In genomic region chr18:55013685-55014084, GRCh38 we compare ENCODE assay signal across 29 cellular contexts. TPM values are rescaled to one million over a fixed set of nuclear protein-coding genes. Genes with fewer than 3 reads are reported as not detected.
DNase-seq lines count a peak whose midpoint lies in the region; ATAC-seq, FAIRE-seq and TF ChIP-seq lines count a peak whose summit lies in the region.
"Had no signal": no experiment of that assay in that cellular context is flagged by ENCODE, and none has a peak within 500 bp of the region (broad histone marks: within the 10 kb centered on the region; RNA-seq: fewer than 3 reads in every experiment).

No MANE protein-coding gene starts in this region.

- CTCF ChIA-PET in GM12878 (lab: Yijun Ruan, JAX), result interaction anchor here (0.7 to 1.1 kb wide), 5 partner anchors 20 to 221 kb away, joined by 3 to 4 read pairs (median 4); no protein-coding TSS in a partner anchor

- 0 out of 2 replicates have a peak overlapping the region, but pooled peaks have one; percentile 9 for H3K27ac ChIP-seq in HUES6 (ENCODE audit: low read depth, low read length)
- no peak overlapping the region for H3K27ac ChIP-seq in GM12878 (ENCODE audit: control insufficient read depth, insufficient read depth)
- H3K27ac ChIP-seq: A549, SJSA1 had no signal

- no peak for TF ChIP-seq POLR2A in GM12878 (IDR thresholded peaks at IDR 0.05; ENCODE audit: low read depth, low read length)

- POLR2A ChIA-PET in GM12878 (lab: Charles Lee), result no interaction called here

- FAIRE-seq in GM12878 (lab: Jason Lieb, UNC), result no peak
- FAIRE-seq: A549, GM19239, HepG2 had no signal

- no peak overlapping the region for H3K4me3 Mint-ChIP-seq in progenitor cell of endocrine pancreas (ENCODE audit: low read depth)
- H3K4me3 Mint-ChIP-seq: HFFc6 had no signal

- SMC1A ChIA-PET in GM12878 (lab: Charles Lee; ENCODE audit: uncharacterized antibody, unreplicated experiment), result interaction anchor here (0.7 to 3.8 kb wide), 5 partner anchors 20 to 328 kb away, joined by 3 to 22 read pairs (median 3); no protein-coding TSS in a partner anchor

- RAD21 ChIA-PET in GM12878 (lab: Charles Lee; ENCODE audit: unreplicated experiment), result interaction anchor here (0.8 to 1.0 kb wide), 2 partner anchors 30 to 154 kb away, joined by 3 read pairs; no protein-coding TSS in a partner anchor

- peaks cover 4% of the 10 kb centered on the region for H3K4me1 Mint-ChIP-seq in progenitor cell of endocrine pancreas (ENCODE audit: low read depth)
- H3K4me1 Mint-ChIP-seq: CD4-positive, alpha-beta memory T cell had no signal

- no peaks in the 10 kb centered on the region for H4K20me1 ChIP-seq in GM12878 (ENCODE audit: control insufficient read depth, insufficient read depth)

- H3K4me3 ChIP-seq in HUES6 (ENCODE audit: low read depth, low read length), result no peak overlapping the region
- no peak overlapping the region for H3K4me3 ChIP-seq in GM12878
- H3K4me3 ChIP-seq: A549, HAP-1, SJSA1 had no signal

- H3K4me1 ChIP-seq in HUES6 (ENCODE audit: control insufficient read depth, insufficient read depth, low read length) (peaks cover 22% of the 10 kb centered on the region), GM12878 (ENCODE audit: control insufficient read depth, insufficient read depth, low read length) (no peaks in the 10 kb centered on the region)
- H3K4me1 ChIP-seq: HAP-1 had no signal

- intact Hi-C loops in GM12878 (cut with micrococcal nuclease; ENCODE audit: unreplicated experiment) (no loop called here), sciatic nerve (cut with DNase I) (no loop called here)

- no peak for TF ChIP-seq RAD21 in GM12878 (IDR thresholded peaks at IDR 0.05; ENCODE audit: insufficient read depth, low read depth, low read length)

- BruUV-seq in GM12878 (replicated peaks; lab: Mats Ljungman, UMichigan), result no TSS peak

- H3K36me3 Mint-ChIP-seq in progenitor cell of endocrine pancreas (ENCODE audit: insufficient read depth), result no peaks in the 10 kb centered on the region
- H3K36me3 Mint-ChIP-seq: CD4-positive, alpha-beta memory T cell had no signal

- H3K27me3 ChIP-seq in HUES6 (ENCODE audit: control insufficient read depth, insufficient read depth, low read length) (no peaks in the 10 kb centered on the region), GM12878 (replicated peaks in 1 of 2; ENCODE audit: control insufficient read depth in 2 of 2, insufficient read depth in 2 of 2, low read length in 1 of 2) (no peaks in the 10 kb centered on the region)
- H3K27me3 ChIP-seq: SJSA1 had no signal

- no peak overlapping the region for H2AFZ ChIP-seq in GM12878 (ENCODE audit: control insufficient read depth, low read depth, low read length)

- no peak overlapping the region for H3K4me2 ChIP-seq in GM12878 (ENCODE audit: control insufficient read depth, insufficient read depth)
- H3K4me2 ChIP-seq: A549 had no signal

- H3K27ac Mint-ChIP-seq in progenitor cell of endocrine pancreas, result peak overlapping the region; percentile 11
- H3K27ac Mint-ChIP-seq: CD4-positive, alpha-beta memory T cell; HFFc6 had no signal

- H3K9ac ChIP-seq in HUES6 (ENCODE audit: low read length), result no peak overlapping the region
- H3K9ac ChIP-seq in GM12878 (ENCODE audit: control insufficient read depth, insufficient read depth, low read length), result no peak overlapping the region

- no peaks in the 10 kb centered on the region for H3K9me3 ChIP-seq in HUES6 (ENCODE audit: control insufficient read depth, insufficient read depth, low read depth, low read length)
- H3K9me3 ChIP-seq in GM12878 (replicated peaks; ENCODE audit: control insufficient read depth, insufficient read depth, low read length), result no peaks in the 10 kb centered on the region
- H3K9me3 ChIP-seq: A549, HAP-1, SJSA1 had no signal

- no peak for DNase-seq in GM12878 (ENCODE audit: low read depth, low spot score)
- no peak for DNase-seq in progenitor cell of endocrine pancreas (ENCODE audit: low spot score, unreplicated experiment)
- DNase-seq in sciatic nerve (ENCODE audit: low spot score), result no peak
- no peak for DNase-seq in NCI-H1694 treated with DMSO at 0.1 percent for 48 hours (lab: John Stamatoyannopoulos, UW)
- DNase-seq: C1 segment of cervical spinal cord; CD4-positive, alpha-beta memory T cell; COR-L47; DMS79 treated with DMSO at 0.1 percent for 48 hours; HFFc6; Karpas-422; NCI-H1092 treated with DMSO at 0.1 percent for 48 hours; NCI-H1436; NCI-H187 treated with DMSO at 0.1 percent for 48 hours; NCI-H2171 treated with DMSO at 0.1 percent for 48 hours; NCI-H345; NCI-H524 treated with DMSO at 0.1 percent for 48 hours; NCI-H82; NK-92 treated with Interleukin-12 subunit alpha and Interleukin-12 subunit beta, amount 100 ng/mL, for 24 hours; Right ventricle myocardium superior; RPMI8226; T-helper 1 cell had no signal

- H3K9me3 Mint-ChIP-seq in progenitor cell of endocrine pancreas (ENCODE audit: low read depth), result no peaks in the 10 kb centered on the region
- H3K9me3 Mint-ChIP-seq: HFFc6 had no signal

- no peak for TF ChIP-seq EP300 in GM12878 (IDR thresholded peaks at IDR 0.05; ENCODE audit: borderline replicate concordance in 1 of 2, control insufficient read depth in 1 of 2, low read depth in 2 of 2, low read length in 2 of 2)

- TF ChIP-seq CTCF in GM12878 (IDR thresholded peaks at IDR 0.05 in 2 of 3, conservative IDR thresholded peaks at IDR 0.05 in 1 of 3; ENCODE audit: control insufficient read depth in 2 of 3, extremely low read depth in 1 of 3, insufficient read depth in 1 of 3, low read depth in 3 of 3, low read length in 3 of 3) (no peak), progenitor cell of endocrine pancreas (IDR thresholded peaks at IDR 0.05; ENCODE audit: unreplicated experiment) (no peak)

- no peaks in the 10 kb centered on the region for H3K36me3 ChIP-seq in HUES6 (ENCODE audit: control insufficient read depth, insufficient read depth, low read length)
- H3K36me3 ChIP-seq in GM12878 (ENCODE audit: control insufficient read depth in 2 of 2, insufficient read depth in 2 of 2, low read length in 1 of 2), result no peaks in the 10 kb centered on the region
- H3K36me3 ChIP-seq: HAP-1, SJSA1 had no signal

- H3K79me2 ChIP-seq in GM12878 (ENCODE audit: control insufficient read depth, insufficient read depth, low read length), result no peaks in the 10 kb centered on the region

- H3K27me3 Mint-ChIP-seq in progenitor cell of endocrine pancreas, result no peaks in the 10 kb centered on the region

- in situ Hi-C loops in GM12878 (cut with MboI), result no loop called here

- peak; percentile 20 for ATAC-seq in GM18867 (IDR thresholded peaks at IDR 0.05; ENCODE audit: unreplicated experiment)
- peak; percentile 34; the same call in 2 of the 3 replicates for ATAC-seq in GM12878
- ATAC-seq in sciatic nerve, result no peak
- no peak for ATAC-seq in HG03378 (IDR thresholded peaks at IDR 0.05; ENCODE audit: unreplicated experiment)
- ATAC-seq: A549, HepG2 had no signal

TF ChIP-seq in GM12878, 131 proteins besides CTCF, POLR2A, EP300 and RAD21:
- TF ChIP-seq E2F4 (IDR thresholded peaks at IDR 0.05; ENCODE audit: low read depth, low read length) (no peak), CHD4 (IDR thresholded peaks at IDR 0.05) (no peak)

RNA-seq across cellular contexts. Expression of gene CCDC68, which starts 54.4 kb away (rescaled TPM):
- total RNA-seq in GM12878 (2013; cell fraction: nucleolus; rRNA removed), result 0.10 TPM in 1 of 2 replicates, not detected in the other
- total RNA-seq in GM12878 (2014; rRNA removed), result not detected in 2 replicates
- not detected in 2 replicates for total RNA-seq in GM12878 (2014; rRNA removed; fragmentation: Illumina TruSeq; extraction: Trizol)
- not detected in 2 replicates for total RNA-seq in GM12878 (2021)
- polyA plus RNA-seq in GM12878 (2011; ENCODE audit: low read depth), result not detected
- polyA plus RNA-seq in GM12878 (2011; rRNA removed), result 0.04 TPM in 2 replicates
- not detected in 2 replicates for polyA plus RNA-seq in GM12878 (2011; cell fraction: cytosol; rRNA removed)
- polyA plus RNA-seq in GM12878 (2011; cell fraction: nucleus; rRNA removed), result 0.03 TPM in 1 of 2 replicates, not detected in the other
- 0.03 TPM in 1 of 2 replicates, not detected in the other for polyA plus RNA-seq in GM12878 (2012)
- not detected in 2 replicates for polyA plus RNA-seq in GM12878 (2014; fragmentation: Illumina TruSeq; extraction: Trizol)
- not detected for polyA plus RNA-seq in GM12878 (2014; fragmentation: Nextera tagmentation; extraction: Ambion mirVana)
- not detected in 2 replicates for polyA plus RNA-seq in GM12878 (2014; rRNA removed)
- polyA plus RNA-seq in GM12878 (2016; fragmentation: Nextera tagmentation; extraction: Ambion mirVana), result not detected
- not detected in 2 replicates for polyA minus RNA-seq in GM12878 (2011; rRNA and poly(A)+ RNA removed)
- not detected in 2 replicates for polyA minus RNA-seq in GM12878 (2011; cell fraction: cytosol; rRNA and poly(A)+ RNA removed)
- not detected in 2 replicates for polyA minus RNA-seq in GM12878 (2011; cell fraction: nucleus; rRNA and poly(A)+ RNA removed)
- total RNA-seq in progenitor cell of endocrine pancreas, result 2.2 and 2.9 TPM in 2 replicates
- total RNA-seq in sciatic nerve, result 8.6 TPM
- polyA plus RNA-seq: CD4-positive, alpha-beta memory T cell had no signal

Comparison
In these comparisons a context has a peak if more than half of its experiments do, and no peak if none do; other contexts are left out.
1. ATAC-seq: peak in GM18867 (single experiment) and GM12878 (single experiment); none in sciatic nerve (single experiment) and HG03378 (single experiment).